Comparison of ENCODE assay signal across 10 cellular contexts in genomic region chr20:3693376-3693775, GRCh38. TPM values are rescaled to one million over a fixed set of nuclear protein-coding genes. Genes with fewer than 3 reads are reported as not detected.
"Had no signal": no experiment of that assay in that cellular context is flagged by ENCODE, and none has a peak within 500 bp of the region (broad histone marks: within the 10 kb centered on the region; RNA-seq: fewer than 3 reads in every experiment).

No MANE protein-coding gene starts in this region.

- H3K4me1 ChIP-seq: HAP-1 had no signal

- H3K4me2 ChIP-seq: GM23338 had no signal

- H2AFZ ChIP-seq: GM23338 had no signal

- H3K4me3 Mint-ChIP-seq: GM23338, HFFc6 had no signal

- FAIRE-seq: HTR-8/SVneo, K562 had no signal

- DNase-seq: HFFc6, KG1 had no signal

- ATAC-seq: GM23338, HCT116, K562 had no signal

- H3K4me1 Mint-ChIP-seq: GM23338 had no signal

- H3K9me3 ChIP-seq: HAP-1 had no signal

- H3K36me3 ChIP-seq: HAP-1 had no signal

- H3K4me3 ChIP-seq: GM23338, HAP-1, K562 had no signal

- H3K9me3 Mint-ChIP-seq: HFFc6 had no signal

- H3K27ac Mint-ChIP-seq: GM23338, HFFc6 had no signal

RNA-seq across cellular contexts. Expression of gene ADAM33, which starts 11.6 kb away (rescaled TPM):
- total RNA-seq: H4, HT-29, K562 had no signal
- polyA plus RNA-seq: K562 had no signal

RNA-seq across cellular contexts. Expression of gene SIGLEC1, which starts 19.0 kb away (rescaled TPM):
- total RNA-seq: GM23338, H4, H7, HFFc6, HT-29 had no signal
- polyA plus RNA-seq: GM23338, K562 had no signal

RNA-seq across cellular contexts. Expression of gene GFRA4, which starts 30.2 kb away (rescaled TPM):
- total RNA-seq: GM23338, H4, H7, HFFc6, HT-29, K562 had no signal
- polyA plus RNA-seq: GM23338, K562 had no signal

RNA-seq across cellular contexts. Expression of gene HSPA12B, which starts 39.1 kb away (rescaled TPM):
- total RNA-seq: HFFc6, HT-29 had no signal
